In genomic region chr3:179562467-179563297, GRCh38 we compare ENCODE assay signal across 8 cellular contexts. TPM values are rescaled to one million over a fixed set of nuclear protein-coding genes. Genes with fewer than 3 reads are reported as not detected.
DNase-seq lines count a peak whose midpoint lies in the region; ATAC-seq, FAIRE-seq and TF ChIP-seq lines count a peak whose summit lies in the region.

ACTL6A (plus strand) TSS chr3:179562926; CDS start chr3:179563093, 167 bp downstream.

- H3K4me1 ChIP-seq in esophagus muscularis mucosa (peaks cover 6 to 24% (median 15%) of the 10 kb centered on the region in 4 donors), muscle layer of duodenum (ENCODE audit: control insufficient read depth in 1 of 2, insufficient read depth in 2 of 2, low read length in 2 of 2) (peaks cover 7 to 10% of the 10 kb centered on the region in 2 donors)

- peak within 1 kb of the TSS; percentile 95 for H3K27ac Mint-ChIP-seq in activated T-cell treated with anti-CD3 and anti-CD28 coated beads, Interleukin-2, amount 50 U/mL, for 72 hours

- ATAC-seq in GM21786 (IDR thresholded peaks at IDR 0.05; ENCODE audit: unreplicated experiment) = peak; percentile 94
- ATAC-seq in activated T-cell treated with anti-CD3 and anti-CD28 coated beads, Interleukin-2, amount 50 U/mL, for 72 hours (replicated peaks in 1 of 2) = peak; percentile 94 to 95

- H3K27ac ChIP-seq in KOPT-K1 (ENCODE audit: low read depth, low read length, poor library complexity, severe bottlenecking) (peak within 1 kb of the TSS; percentile 98), esophagus muscularis mucosa (replicated peaks in 1 of 4) (peak within 1 kb of the TSS; percentile 84 to 92 (median 87)), muscle layer of duodenum (ENCODE audit: low read length) (peak within 1 kb of the TSS; percentile 71)

- 2% methylated on average over 25 of the region's 65 CpGs for WGBS in esophagus muscularis mucosa

- H3K4me3 ChIP-seq in esophagus muscularis mucosa (peak within 1 kb of the TSS; percentile 85 to 98 (median 86)), muscle layer of duodenum (ENCODE audit: low read depth in 1 of 2, low read length in 2 of 2) (peak within 1 kb of the TSS; percentile 78 to 88)

- H3K9me3 Mint-ChIP-seq in activated T-cell treated with anti-CD3 and anti-CD28 coated beads, Interleukin-2, amount 50 U/mL, for 72 hours = no peaks in the 10 kb centered on the region

- intact Hi-C loops in esophagus muscularis mucosa (cut with DNase I) = loop anchor here (5.0 to 10.0 kb wide), 3 partner anchors 115 to 418 kb away; partner anchors contain the start of genes MFN1 and PIK3CA

- TF ChIP-seq POLR2A in esophagus muscularis mucosa (IDR thresholded peaks at IDR 0.05; ENCODE audit: low read depth) = no peak

- H3K27me3 Mint-ChIP-seq in activated T-cell treated with anti-CD3 and anti-CD28 coated beads, Interleukin-2, amount 50 U/mL, for 72 hours (ENCODE audit: low read depth) = peaks cover 10% of the 10 kb centered on the region

- peaks cover 44% of the 10 kb centered on the region for H3K4me1 Mint-ChIP-seq in activated T-cell treated with anti-CD3 and anti-CD28 coated beads, Interleukin-2, amount 50 U/mL, for 72 hours (ENCODE audit: low read depth)

- peak; percentile 99 for DNase-seq in DMS79 (lab: John Stamatoyannopoulos, UW)
- DNase-seq in RCC 7860 (ENCODE audit: low spot score) = peak; percentile 99
- peak; percentile 99 for DNase-seq in activated T-cell treated with anti-CD3 and anti-CD28 coated beads, Interleukin-2, amount 50 U/mL, for 72 hours
- peak; percentile 100 for DNase-seq in esophagus muscularis mucosa (ENCODE audit: extremely low spot score)
- peak; percentile 98 to 99 for DNase-seq in stimulated activated CD8-positive, alpha-beta memory T cell treated with anti-CD3 and anti-CD28 coated beads, Interleukin-7, amount 100 ng/mL, for 4 hours (ENCODE audit: low read depth in 2 of 2)

- no peak for TF ChIP-seq CTCF in esophagus muscularis mucosa (IDR thresholded peaks at IDR 0.05)

- H3K9me3 ChIP-seq in KOPT-K1 (ENCODE audit: insufficient read depth, low read length, poor library complexity, severe bottlenecking) (no peaks in the 10 kb centered on the region), esophagus muscularis mucosa (no peaks in the 10 kb centered on the region), muscle layer of duodenum (ENCODE audit: control insufficient read depth in 1 of 2, low read length in 2 of 2) (no peaks in the 10 kb centered on the region)

- peak; percentile 96 for FAIRE-seq in RCC 7860 (lab: Jason Lieb, UNC)

- H3K27me3 ChIP-seq in esophagus muscularis mucosa = no peaks in the 10 kb centered on the region
- H3K27me3 ChIP-seq in muscle layer of duodenum (ENCODE audit: low read depth, low read length) = no peaks in the 10 kb centered on the region

- H3K36me3 Mint-ChIP-seq in activated T-cell treated with anti-CD3 and anti-CD28 coated beads, Interleukin-2, amount 50 U/mL, for 72 hours (ENCODE audit: insufficient read depth in 2 of 2) = no peaks in the 10 kb centered on the region

- peak within 1 kb of the TSS; percentile 98 to 100 for H3K4me3 Mint-ChIP-seq in activated T-cell treated with anti-CD3 and anti-CD28 coated beads, Interleukin-2, amount 50 U/mL, for 72 hours

- H3K36me3 ChIP-seq in KOPT-K1 (ENCODE audit: insufficient read depth, low read length) = no peaks in the 10 kb centered on the region
- no peaks in the 10 kb centered on the region for H3K36me3 ChIP-seq in esophagus muscularis mucosa
- H3K36me3 ChIP-seq in muscle layer of duodenum (ENCODE audit: control insufficient read depth in 1 of 2, insufficient read depth in 2 of 2, low read length in 2 of 2) = no peaks in the 10 kb centered on the region

- no peak for TF ChIP-seq EP300 in esophagus muscularis mucosa (IDR thresholded peaks at IDR 0.05)

RNA-seq across cellular contexts. Expression of gene ACTL6A, which starts in this region (rescaled TPM):
- total RNA-seq in activated T-cell treated with anti-CD3 and anti-CD28 coated beads, Interleukin-2, amount 50 U/mL, for 72 hours = 10 to 100 TPM; 77.5 to 79.2 TPM
- total RNA-seq in esophagus muscularis mucosa = 10 to 100 TPM; 27.4 to 34.5 (median 34.1) TPM

Comparison
In these comparisons a context has a peak if more than half of its experiments do, and no peak if none do; other contexts are left out.
1. Peak in every context shown above with its lines: DNase-seq, ATAC-seq, H3K4me3 ChIP-seq and H3K27ac ChIP-seq.